ENCODE assay signal across 1 cellular context in the genomic region with DNA sequence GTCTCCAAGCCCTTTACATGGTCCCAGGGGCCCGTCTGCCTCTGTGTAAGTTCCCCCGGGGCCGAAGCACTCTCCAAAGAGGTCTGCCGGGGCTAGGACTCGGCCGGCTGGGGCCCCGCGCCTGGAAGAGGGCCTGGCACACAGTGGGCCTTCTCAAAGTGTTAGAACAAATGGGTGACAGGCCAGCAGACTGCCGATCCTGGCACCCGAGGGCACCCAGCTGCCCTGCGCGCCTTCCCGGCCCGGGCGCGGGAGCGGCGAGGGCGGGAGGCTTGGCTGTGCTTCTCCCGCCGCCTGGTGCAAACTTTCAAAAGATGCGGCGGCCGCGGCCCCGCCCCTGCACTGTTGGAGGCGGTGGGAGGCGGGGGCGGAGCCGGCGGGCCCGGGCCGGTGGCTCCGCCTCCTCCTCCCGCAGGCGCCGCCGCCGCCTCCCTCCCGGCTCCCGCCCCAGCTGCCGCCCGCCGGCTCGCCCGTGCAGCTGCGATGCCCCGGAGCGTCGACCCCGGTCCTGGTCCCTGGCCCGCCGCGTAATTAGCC.
TF ChIP-seq lines count a peak whose summit lies in the region.

Gene NEURL1B (plus strand): TSS at position 442 of the 537 bp plus-strand sequence. CDS start 144 bp downstream, outside the sequence.

TF ChIP-seq in SK-N-SH, 30 proteins besides CTCF, POLR2A, EP300 and RAD21 (continued from another document):
- TF ChIP-seq REST (IDR thresholded peaks at IDR 0.05; ENCODE audit: low read depth, low read length) = no peak
- peak; percentile 36; the same call in 1 of the 2 replicates for TF ChIP-seq POLR2AphosphoS5 (IDR thresholded peaks at IDR 0.05; ENCODE audit: low read depth, low read length)
- TF ChIP-seq GABPA (IDR thresholded peaks at IDR 0.05; ENCODE audit: low read depth) = no peak
- TF ChIP-seq USF2 (IDR thresholded peaks at IDR 0.05; ENCODE audit: borderline replicate concordance, low read depth, low read length) = no peak
- peak; percentile 43; the same call in 1 of the 2 replicates for TF ChIP-seq MAX (IDR thresholded peaks at IDR 0.05; ENCODE audit: low read depth)
- TF ChIP-seq TAF1 (IDR thresholded peaks at IDR 0.05; ENCODE audit: borderline replicate concordance, low read depth, low read length) = no peak
- TF ChIP-seq SIN3A (IDR thresholded peaks at IDR 0.05; ENCODE audit: borderline replicate concordance, low read depth, low read length) = peak; percentile 60; the same call in 1 of the 2 replicates
- no peak for TF ChIP-seq SMC3 (IDR thresholded peaks at IDR 0.05; ENCODE audit: low read depth, low read length)
- TF ChIP-seq ELF1 (IDR thresholded peaks at IDR 0.05) = no peak
- TF ChIP-seq MEF2A (IDR thresholded peaks at IDR 0.05; ENCODE audit: borderline replicate concordance, low read depth) = no peak
TF ChIP-seq in SK-N-SH: peak in this region for 7.
